ENCODE assay signal across 10 cellular contexts in the genomic region with DNA sequence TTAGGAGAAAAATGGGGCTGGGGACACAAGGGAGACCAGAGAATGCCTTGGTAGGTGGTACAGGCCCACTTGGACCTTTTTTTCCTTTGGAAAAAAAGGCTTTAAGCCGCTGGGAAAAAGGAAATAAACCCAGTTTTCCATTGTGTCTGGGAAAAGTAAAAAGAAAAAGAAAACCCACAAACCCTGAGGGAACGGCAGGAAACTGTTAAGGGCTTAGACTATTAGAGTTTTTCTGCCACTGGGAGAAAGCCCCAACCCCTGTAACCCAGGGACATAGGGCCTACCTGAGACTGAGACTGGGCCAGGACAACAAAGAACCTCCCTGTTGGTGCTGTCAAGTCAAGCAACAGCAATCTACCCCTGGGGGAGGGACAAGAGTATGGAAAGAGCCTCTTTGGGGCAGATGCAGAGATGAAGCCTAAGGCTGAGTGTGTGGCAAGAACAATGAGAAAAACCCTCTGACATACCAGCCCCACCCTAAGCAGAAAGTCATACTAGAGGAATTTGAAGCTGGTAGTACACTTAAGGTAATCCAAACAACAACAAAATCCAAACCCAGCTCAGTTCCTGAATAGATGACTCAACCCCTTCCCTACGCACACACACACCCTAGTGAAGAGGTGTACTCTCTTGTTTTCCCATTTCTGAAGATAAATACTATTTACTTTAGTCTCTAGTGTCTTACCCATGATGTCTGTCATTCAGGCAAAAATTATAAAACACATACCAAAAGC. TPM values are rescaled to one million over a fixed set of nuclear protein-coding genes. Genes with fewer than 3 reads are reported as not detected.
DNase-seq lines count a peak whose midpoint lies in the region; ATAC-seq, FAIRE-seq and TF ChIP-seq lines count a peak whose summit lies in the region.
"Had no signal": no experiment of that assay in that cellular context is flagged by ENCODE, and none has a peak within 500 bp of the region (broad histone marks: within the 10 kb centered on the region; RNA-seq: fewer than 3 reads in every experiment).

No MANE protein-coding gene starts in this region.

- peaks cover 34% of the 10 kb centered on the region for H3K4me1 Mint-ChIP-seq in osteocyte (ENCODE audit: unreplicated experiment)

- H3K9me3 Mint-ChIP-seq in osteocyte (ENCODE audit: unreplicated experiment), result peaks cover 12% of the 10 kb centered on the region
- H3K9me3 Mint-ChIP-seq: activated CD4-positive, alpha-beta memory T cell treated with anti-CD3 and anti-CD28 coated beads for 36 hours had no signal

- H3K4me3 ChIP-seq in epithelial cell of proximal tubule (ENCODE audit: low read depth, low read length), result no peak overlapping the region

- peaks cover 18% of the 10 kb centered on the region for H3K36me3 Mint-ChIP-seq in osteocyte (ENCODE audit: unreplicated experiment)

- FAIRE-seq in GM19239 (lab: Jason Lieb, UNC), result no peak

- H3K27me3 Mint-ChIP-seq in osteocyte (ENCODE audit: unreplicated experiment), result no peaks in the 10 kb centered on the region
- H3K27me3 Mint-ChIP-seq: activated CD4-positive, alpha-beta memory T cell treated with anti-CD3 and anti-CD28 coated beads for 36 hours had no signal

- TF ChIP-seq CTCF in epithelial cell of proximal tubule (conservative IDR thresholded peaks at IDR 0.05; ENCODE audit: low read depth, low read length) (no peak), osteocyte (IDR thresholded peaks at IDR 0.05) (no peak)

- ATAC-seq in GM21723 (IDR thresholded peaks at IDR 0.05; ENCODE audit: unreplicated experiment), result no peak
- no peak for ATAC-seq in HG03439 (IDR thresholded peaks at IDR 0.05; ENCODE audit: unreplicated experiment)

- in situ Hi-C loops in Caki2 (cut with HindIII; ENCODE audit: low pct_unique_long_range_greater_than_20kb, low sequenced_read_pairs), result no loop called here

- H3K27ac Mint-ChIP-seq in osteocyte (ENCODE audit: unreplicated experiment), result peak overlapping the region; percentile 91
- H3K27ac Mint-ChIP-seq: activated CD4-positive, alpha-beta memory T cell treated with anti-CD3 and anti-CD28 coated beads for 36 hours had no signal

- DNase-seq in Caki2 (ENCODE audit: low read depth), result peak; percentile 96
- peak; percentile 100 for DNase-seq in NCI-H226
- peak; percentile 96 for DNase-seq in epithelial cell of proximal tubule (ENCODE audit: low read depth)
- no peak for DNase-seq in osteocyte (ENCODE audit: extremely low spot score, unreplicated experiment)
- no peak for DNase-seq in GM19239 (ENCODE audit: insufficient read length, low spot score)
- no peak for DNase-seq in T-helper 9 cell
- DNase-seq: activated CD4-positive, alpha-beta memory T cell treated with anti-CD3 and anti-CD28 coated beads for 36 hours; head of caudate nucleus had no signal

- no peak overlapping the region for H3K4me3 Mint-ChIP-seq in osteocyte (ENCODE audit: unreplicated experiment)
- H3K4me3 Mint-ChIP-seq: activated CD4-positive, alpha-beta memory T cell treated with anti-CD3 and anti-CD28 coated beads for 36 hours had no signal

RNA-seq across cellular contexts. Expression of a gene that starts 22.8 kb away (rescaled TPM):
- total RNA-seq in Caki2 (2014; rRNA removed; shearing (Covaris generic); ENCODE audit: low replicate concordance), result 26.4 and 58.6 TPM in 2 replicates
- total RNA-seq in epithelial cell of proximal tubule (7.8 and 14.7 TPM in 2 replicates), osteocyte (30.3 and 32.2 TPM in 2 replicates)

RNA-seq across cellular contexts. Expression of a gene that starts 56.1 kb away (rescaled TPM):
- total RNA-seq in Caki2 (2014; rRNA removed; shearing (Covaris generic); ENCODE audit: low replicate concordance), result not detected in 2 replicates
- total RNA-seq in epithelial cell of proximal tubule, result not detected in 2 replicates
- total RNA-seq in osteocyte, result not detected in 2 replicates
- total RNA-seq: activated CD4-positive, alpha-beta memory T cell treated with anti-CD3 and anti-CD28 coated beads for 36 hours had no signal

Comparison
In these comparisons a context has a peak if more than half of its experiments do, and no peak if none do; other contexts are left out.
1. DNase-seq: peak in Caki2 (single experiment), NCI-H226 (single experiment) and epithelial cell of proximal tubule (single experiment); none in osteocyte (single experiment), GM19239 (single experiment) and T-helper 9 cell (single experiment).